In genomic region chr19:3547301-3547731, GRCh38 we compare ENCODE assay signal across 9 cellular contexts. TPM values are rescaled to one million over a fixed set of nuclear protein-coding genes. Genes with fewer than 3 reads are reported as not detected.
DNase-seq lines count a peak whose midpoint lies in the region; ATAC-seq, FAIRE-seq and TF ChIP-seq lines count a peak whose summit lies in the region.
"Had no signal": no experiment of that assay in that cellular context is flagged by ENCODE, and none has a peak within 500 bp of the region (broad histone marks: within the 10 kb centered on the region; RNA-seq: fewer than 3 reads in every experiment).

No MANE protein-coding gene starts in this region.

- no peak for TF ChIP-seq EP300 in GM12878 (IDR thresholded peaks at IDR 0.05; ENCODE audit: borderline replicate concordance in 1 of 2, control insufficient read depth in 1 of 2, low read depth in 2 of 2, low read length in 2 of 2)

- H3K36me3 ChIP-seq in CD8-positive, alpha-beta T cell (ENCODE audit: insufficient read depth, low read length), result peaks cover 12% of the 10 kb centered on the region
- H3K36me3 ChIP-seq in GM12878 (ENCODE audit: control insufficient read depth in 2 of 2, insufficient read depth in 2 of 2, low read length in 1 of 2), result peaks cover 2 to 9% of the 10 kb centered on the region in 2 experiments; a peak in 3 of 4 replicates

- TF ChIP-seq CTCF in CD8-positive, alpha-beta T cell (IDR thresholded peaks at IDR 0.05), result peak; percentile 52
- TF ChIP-seq CTCF in LNCaP clone FGC (IDR thresholded peaks at IDR 0.05; ENCODE audit: control insufficient read depth, extremely low read depth, insufficient read depth) (peak; percentile 39), GM12878 (IDR thresholded peaks at IDR 0.05 in 2 of 3, conservative IDR thresholded peaks at IDR 0.05 in 1 of 3; ENCODE audit: control insufficient read depth in 2 of 3, extremely low read depth in 1 of 3, insufficient read depth in 1 of 3, low read depth in 3 of 3, low read length in 3 of 3) (peak; percentile 30 to 71 (median 63)), neural crest cell (conservative IDR thresholded peaks at IDR 0.05) (peak; percentile 62)

- peak; percentile 31; the same call in 1 of the 2 replicates for TF ChIP-seq POLR2A in GM12878 (IDR thresholded peaks at IDR 0.05; ENCODE audit: low read depth, low read length)

- POLR2A ChIA-PET in CD8-positive, alpha-beta T cell (lab: Charles Lee), result no interaction called here
- POLR2A ChIA-PET in GM12878 (lab: Charles Lee), result no interaction called here

- no peak overlapping the region for H3K27ac Mint-ChIP-seq in CD8-positive, alpha-beta T cell
- no peak overlapping the region for H3K27ac Mint-ChIP-seq in neural crest cell (ENCODE audit: unreplicated experiment)
- no peak overlapping the region for H3K27ac Mint-ChIP-seq in activated T-helper 17 cell treated with anti-CD3 and anti-CD28 coated beads, Interleukin-2, amount 50 U/mL, for 72 hours
- H3K27ac Mint-ChIP-seq: T-cell had no signal

- H3K4me2 ChIP-seq in GM12878 (ENCODE audit: control insufficient read depth, insufficient read depth), result no peak overlapping the region

- H3K4me1 Mint-ChIP-seq in CD8-positive, alpha-beta T cell (ENCODE audit: low read depth), result peaks cover 15% of the 10 kb centered on the region
- H3K4me1 Mint-ChIP-seq in neural crest cell, result no peaks in the 10 kb centered on the region
- H3K4me1 Mint-ChIP-seq in activated T-helper 17 cell treated with anti-CD3 and anti-CD28 coated beads, Interleukin-2, amount 50 U/mL, for 72 hours, result peaks cover 10% of the 10 kb centered on the region

- WGBS in GM12878 (ENCODE audit: insufficient coverage, insufficient replicate concordance, low lambda C conversion rate, missing lambda C conversion rate), result 80% methylated on average over 15 of the region's 15 CpGs

- no peak overlapping the region for H2AFZ ChIP-seq in GM12878 (ENCODE audit: control insufficient read depth, low read depth, low read length)

- H3K9ac ChIP-seq in GM12878 (ENCODE audit: control insufficient read depth, insufficient read depth, low read length), result no peak overlapping the region

- no peaks in the 10 kb centered on the region for H4K20me1 ChIP-seq in GM12878 (ENCODE audit: control insufficient read depth, insufficient read depth)

- H3K9me3 ChIP-seq in CD8-positive, alpha-beta T cell (ENCODE audit: low read length), result no peaks in the 10 kb centered on the region
- no peaks in the 10 kb centered on the region for H3K9me3 ChIP-seq in GM12878 (replicated peaks; ENCODE audit: control insufficient read depth, insufficient read depth, low read length)

- peaks cover 37% of the 10 kb centered on the region for H3K36me3 Mint-ChIP-seq in CD8-positive, alpha-beta T cell
- H3K36me3 Mint-ChIP-seq in neural crest cell (ENCODE audit: low read depth), result no peaks in the 10 kb centered on the region
- peaks cover 18% of the 10 kb centered on the region for H3K36me3 Mint-ChIP-seq in activated T-helper 17 cell treated with anti-CD3 and anti-CD28 coated beads, Interleukin-2, amount 50 U/mL, for 72 hours (ENCODE audit: low read depth)

- peak; percentile 34 for ATAC-seq in CD8-positive, alpha-beta T cell
- ATAC-seq in GM12878 (peak; percentile 43), HG03354 (IDR thresholded peaks at IDR 0.05; ENCODE audit: poor library complexity, severe bottlenecking, unreplicated experiment) (no peak), HG02852 (IDR thresholded peaks at IDR 0.05; ENCODE audit: unreplicated experiment) (no peak)
- no peak for ATAC-seq in activated T-helper 17 cell treated with anti-CD3 and anti-CD28 coated beads, Interleukin-2, amount 50 U/mL, for 72 hours (replicated peaks)

- SMC1A ChIA-PET in GM12878 (lab: Charles Lee; ENCODE audit: uncharacterized antibody, unreplicated experiment), result no interaction called here

- TF ChIP-seq RAD21 in GM12878 (IDR thresholded peaks at IDR 0.05; ENCODE audit: insufficient read depth, low read depth, low read length), result no peak

- DNase-seq in CD8-positive, alpha-beta T cell, result peak in 3 of 7 experiments; percentile 13 to 35 (median 24)
- DNase-seq in LNCaP clone FGC (ENCODE audit: low read depth) (no peak), GM12878 (ENCODE audit: low read depth, low spot score) (no peak), neural crest cell (ENCODE audit: low read depth, low spot score) (no peak), NCI-H748 treated with DMSO at 0.1 percent for 48 hours (lab: John Stamatoyannopoulos, UW) (no peak)

- no peak overlapping the region for H3K4me3 Mint-ChIP-seq in CD8-positive, alpha-beta T cell
- H3K4me3 Mint-ChIP-seq in neural crest cell, result no peak overlapping the region
- H3K4me3 Mint-ChIP-seq in activated T-helper 17 cell treated with anti-CD3 and anti-CD28 coated beads, Interleukin-2, amount 50 U/mL, for 72 hours, result no peak overlapping the region
- H3K4me3 Mint-ChIP-seq: T-cell had no signal

- no peak for FAIRE-seq in GM12878 (lab: Jason Lieb, UNC)

- H3K27me3 ChIP-seq in CD8-positive, alpha-beta T cell (ENCODE audit: insufficient read depth, low read length), result no peaks in the 10 kb centered on the region
- no peaks in the 10 kb centered on the region for H3K27me3 ChIP-seq in GM12878 (replicated peaks in 1 of 2; ENCODE audit: control insufficient read depth in 2 of 2, insufficient read depth in 2 of 2, low read length in 1 of 2)

- no TSS peak for BruUV-seq in GM12878 (replicated peaks; lab: Mats Ljungman, UMichigan)

- in situ Hi-C loops in GM12878 (cut with MboI), result no loop called here

- H3K4me1 ChIP-seq in CD8-positive, alpha-beta T cell (ENCODE audit: insufficient read depth, low read length), result no peaks in the 10 kb centered on the region
- H3K4me1 ChIP-seq in GM12878 (ENCODE audit: control insufficient read depth, insufficient read depth, low read length), result no peaks in the 10 kb centered on the region; the same call in 1 of the 2 replicates

- H3K27me3 Mint-ChIP-seq in CD8-positive, alpha-beta T cell (ENCODE audit: low read depth), result no peaks in the 10 kb centered on the region
- peaks cover 4% of the 10 kb centered on the region for H3K27me3 Mint-ChIP-seq in neural crest cell (ENCODE audit: low read depth)
- H3K27me3 Mint-ChIP-seq in activated T-helper 17 cell treated with anti-CD3 and anti-CD28 coated beads, Interleukin-2, amount 50 U/mL, for 72 hours, result no peaks in the 10 kb centered on the region
- H3K27me3 Mint-ChIP-seq: T-cell had no signal

- intact Hi-C loops in CD8-positive, alpha-beta T cell (cut with DNase I, micrococcal nuclease), result loop anchor here (5.0 to 10.0 kb wide), 3 partner anchors 40 to 160 kb away; partner anchors contain the start of genes GIPC3 (in 2 of the 2), TJP3 (in 2 of the 2) and PIP5K1C (in 1 of the 2)
- intact Hi-C loops in GM12878 (cut with micrococcal nuclease; ENCODE audit: unreplicated experiment), result loop anchor here (5.0 kb wide), 1 partner anchor 160 kb away; the partner anchor contains the start of gene TJP3

- H3K9me3 Mint-ChIP-seq in CD8-positive, alpha-beta T cell, result no peaks in the 10 kb centered on the region
- H3K9me3 Mint-ChIP-seq in neural crest cell, result no peaks in the 10 kb centered on the region
- H3K9me3 Mint-ChIP-seq in activated T-helper 17 cell treated with anti-CD3 and anti-CD28 coated beads, Interleukin-2, amount 50 U/mL, for 72 hours, result no peaks in the 10 kb centered on the region
- H3K9me3 Mint-ChIP-seq: T-cell had no signal

- H3K79me2 ChIP-seq in GM12878 (ENCODE audit: control insufficient read depth, insufficient read depth, low read length), result no peaks in the 10 kb centered on the region; the same call in 1 of the 2 replicates

- H3K27ac ChIP-seq in CD8-positive, alpha-beta T cell (ENCODE audit: low read depth, low read length), result no peak overlapping the region
- no peak overlapping the region for H3K27ac ChIP-seq in GM12878 (ENCODE audit: control insufficient read depth, insufficient read depth)

- RAD21 ChIA-PET in GM12878 (lab: Charles Lee; ENCODE audit: unreplicated experiment), result no interaction called here

- H3K4me3 ChIP-seq in CD8-positive, alpha-beta T cell (ENCODE audit: low read depth, low read length), result no peak overlapping the region
- no peak overlapping the region for H3K4me3 ChIP-seq in LNCaP clone FGC (ENCODE audit: low read depth, low read length)
- H3K4me3 ChIP-seq in GM12878, result no peak overlapping the region

- CTCF ChIA-PET in CD8-positive, alpha-beta T cell (lab: Charles Lee), result interaction anchor here (1.2 to 4.4 kb wide), 5 partner anchors 8 to 38 kb away, joined by 3 to 43 read pairs (median 4); partner anchors contain the start of genes GIPC3 and MFSD12
- CTCF ChIA-PET in GM12878 (lab: Yijun Ruan, JAX), result interaction anchor here (1.0 to 1.6 kb wide), 3 partner anchors 9 to 70 kb away, joined by 3 to 4 read pairs (median 3); partner anchors contain the start of gene TEKTIP1

RNA-seq across cellular contexts. Expression of gene TEKTIP1, which starts 8.3 kb away (rescaled TPM):
- total RNA-seq in CD8-positive, alpha-beta T cell, result 1 to 10 TPM; 5.2 to 6.4 TPM
- total RNA-seq in GM12878 (2013; cell fraction: nucleolus; rRNA removed), result not detected in 2 replicates
- not detected in 2 replicates for total RNA-seq in GM12878 (2014; rRNA removed)
- total RNA-seq in GM12878 (2014; rRNA removed; fragmentation: Illumina TruSeq; extraction: Trizol), result not detected in 2 replicates
- 1.7 and 2.6 TPM in 2 replicates for total RNA-seq in GM12878 (2021)
- not detected for polyA plus RNA-seq in GM12878 (2011; ENCODE audit: low read depth)
- 0.18 TPM in 1 of 2 replicates, not detected in the other for polyA plus RNA-seq in GM12878 (2011; rRNA removed)
- 0.10 and 0.25 TPM in 2 replicates for polyA plus RNA-seq in GM12878 (2011; cell fraction: cytosol; rRNA removed)
- polyA plus RNA-seq in GM12878 (2011; cell fraction: nucleus; rRNA removed), result 5.2 and 5.7 TPM in 2 replicates
- 0.62 and 1.1 TPM in 2 replicates for polyA plus RNA-seq in GM12878 (2012)
- not detected in 2 replicates for polyA plus RNA-seq in GM12878 (2014; fragmentation: Illumina TruSeq; extraction: Trizol)
- not detected for polyA plus RNA-seq in GM12878 (2014; fragmentation: Nextera tagmentation; extraction: Ambion mirVana)
- polyA plus RNA-seq in GM12878 (2014; rRNA removed), result 0.69 and 1.1 TPM in 2 replicates
- polyA plus RNA-seq in GM12878 (2016; fragmentation: Nextera tagmentation; extraction: Ambion mirVana), result under 1 TPM; 0.45 to 0.60 TPM
- polyA minus RNA-seq in GM12878 (2011; rRNA and poly(A)+ RNA removed), result not detected in 2 replicates
- polyA minus RNA-seq in GM12878 (2011; cell fraction: cytosol; rRNA and poly(A)+ RNA removed), result not detected in 2 replicates
- polyA minus RNA-seq in GM12878 (2011; cell fraction: nucleus; rRNA and poly(A)+ RNA removed), result 0.77 TPM in 1 of 2 replicates, not detected in the other
- 1.1 and 2.0 TPM in 2 replicates for total RNA-seq in neural crest cell
- total RNA-seq in activated T-helper 17 cell treated with anti-CD3 and anti-CD28 coated beads, Interleukin-2, amount 50 U/mL, for 72 hours, result 1 to 10 TPM; 2.1 to 4.0 TPM

RNA-seq across cellular contexts. Expression of gene MFSD12, which starts 10.1 kb away (rescaled TPM):
- 10 to 100 TPM; 42.3 to 42.7 TPM for total RNA-seq in CD8-positive, alpha-beta T cell
- total RNA-seq in GM12878 (2013; cell fraction: nucleolus; rRNA removed), result 108 and 117 TPM in 2 replicates
- total RNA-seq in GM12878 (2014; rRNA removed) (49.1 and 50.5 TPM in 2 replicates), GM12878 (2014; rRNA removed; fragmentation: Illumina TruSeq; extraction: Trizol) (14.2 and 15.3 TPM in 2 replicates), GM12878 (2021) (56.3 and 65.9 TPM in 2 replicates), neural crest cell (72.7 and 79.1 TPM in 2 replicates)
- 6.7 TPM for polyA plus RNA-seq in GM12878 (2011; ENCODE audit: low read depth)
- polyA plus RNA-seq in GM12878 (2011; rRNA removed) (8.4 and 18.2 TPM in 2 replicates), GM12878 (2014; fragmentation: Illumina TruSeq; extraction: Trizol) (6.6 and 13.8 TPM in 2 replicates), GM12878 (2014; fragmentation: Nextera tagmentation; extraction: Ambion mirVana) (1 to 10 TPM in 1 of 2 experiments, under 1 TPM in 1; 0.58 to 1.9 TPM), GM12878 (2014; rRNA removed) (53.8 and 71.4 TPM in 2 replicates), GM12878 (2016; fragmentation: Nextera tagmentation; extraction: Ambion mirVana) (10 to 100 TPM in 1 of 2 experiments, 1 to 10 TPM in 1; 7.3 to 25.0 TPM)
- 24.8 and 37.2 TPM in 2 replicates for polyA plus RNA-seq in GM12878 (2011; cell fraction: cytosol; rRNA removed)
- 98.5 and 132 TPM in 2 replicates for polyA plus RNA-seq in GM12878 (2011; cell fraction: nucleus; rRNA removed)
- 28.8 and 29.4 TPM in 2 replicates for polyA plus RNA-seq in GM12878 (2012)
- polyA minus RNA-seq in GM12878 (2011; rRNA and poly(A)+ RNA removed), result 15.9 and 23.6 TPM in 2 replicates
- polyA minus RNA-seq in GM12878 (2011; cell fraction: cytosol; rRNA and poly(A)+ RNA removed), result 25.9 and 34.3 TPM in 2 replicates
- 17.0 and 35.6 TPM in 2 replicates for polyA minus RNA-seq in GM12878 (2011; cell fraction: nucleus; rRNA and poly(A)+ RNA removed)
- total RNA-seq in activated T-helper 17 cell treated with anti-CD3 and anti-CD28 coated beads, Interleukin-2, amount 50 U/mL, for 72 hours, result 10 to 100 TPM; 38.3 to 64.1 TPM

RNA-seq across cellular contexts. Expression of gene HMG20B, which starts 25.4 kb away (rescaled TPM):
- 10 to 100 TPM; 32.3 to 37.8 TPM for total RNA-seq in CD8-positive, alpha-beta T cell
- total RNA-seq in GM12878 (2013; cell fraction: nucleolus; rRNA removed), result 16.4 and 20.5 TPM in 2 replicates
- total RNA-seq in GM12878 (2014; rRNA removed), result 62.9 and 68.5 TPM in 2 replicates
- 21.8 and 22.5 TPM in 2 replicates for total RNA-seq in GM12878 (2014; rRNA removed; fragmentation: Illumina TruSeq; extraction: Trizol)
- 80.9 and 86.4 TPM in 2 replicates for total RNA-seq in GM12878 (2021)
- polyA plus RNA-seq in GM12878 (2011; ENCODE audit: low read depth), result 20.6 TPM
- 22.7 and 30.4 TPM in 2 replicates for polyA plus RNA-seq in GM12878 (2011; rRNA removed)
- polyA plus RNA-seq in GM12878 (2011; cell fraction: cytosol; rRNA removed), result 33.5 and 57.7 TPM in 2 replicates
- 106 and 137 TPM in 2 replicates for polyA plus RNA-seq in GM12878 (2011; cell fraction: nucleus; rRNA removed)
- polyA plus RNA-seq in GM12878 (2012), result 52.1 and 53.5 TPM in 2 replicates
- 7.8 and 12.9 TPM in 2 replicates for polyA plus RNA-seq in GM12878 (2014; fragmentation: Illumina TruSeq; extraction: Trizol)
- polyA plus RNA-seq in GM12878 (2014; fragmentation: Nextera tagmentation; extraction: Ambion mirVana), result 1 to 10 TPM in 1 of 2 experiments, under 1 TPM in 1; 0.37 to 1.8 TPM
- polyA plus RNA-seq in GM12878 (2014; rRNA removed), result 92.7 and 104 TPM in 2 replicates
- 10 to 100 TPM; 63.6 to 69.1 TPM for polyA plus RNA-seq in GM12878 (2016; fragmentation: Nextera tagmentation; extraction: Ambion mirVana)
- 4.9 and 10.6 TPM in 2 replicates for polyA minus RNA-seq in GM12878 (2011; rRNA and poly(A)+ RNA removed)
- polyA minus RNA-seq in GM12878 (2011; cell fraction: cytosol; rRNA and poly(A)+ RNA removed), result 21.8 and 28.1 TPM in 2 replicates
- 8.1 and 14.1 TPM in 2 replicates for polyA minus RNA-seq in GM12878 (2011; cell fraction: nucleus; rRNA and poly(A)+ RNA removed)
- 76.2 and 79.6 TPM in 2 replicates for total RNA-seq in neural crest cell
- 10 to 100 TPM; 40.0 to 52.3 TPM for total RNA-seq in activated T-helper 17 cell treated with anti-CD3 and anti-CD28 coated beads, Interleukin-2, amount 50 U/mL, for 72 hours

RNA-seq across cellular contexts. Expression of gene GIPC3, which starts 38.0 kb away (rescaled TPM):
- total RNA-seq in CD8-positive, alpha-beta T cell, result under 1 TPM; 0.19 to 0.49 TPM
- total RNA-seq in GM12878 (2013; cell fraction: nucleolus; rRNA removed), result not detected in 2 replicates
- total RNA-seq in GM12878 (2014; rRNA removed), result not detected in 2 replicates
- not detected in 2 replicates for total RNA-seq in GM12878 (2014; rRNA removed; fragmentation: Illumina TruSeq; extraction: Trizol)
- total RNA-seq in GM12878 (2021), result not detected in 2 replicates
- 0.07 TPM for polyA plus RNA-seq in GM12878 (2011; ENCODE audit: low read depth)
- polyA plus RNA-seq in GM12878 (2011; rRNA removed), result not detected in 2 replicates
- polyA plus RNA-seq in GM12878 (2011; cell fraction: cytosol; rRNA removed), result not detected in 2 replicates
- polyA plus RNA-seq in GM12878 (2011; cell fraction: nucleus; rRNA removed), result not detected in 2 replicates
- polyA plus RNA-seq in GM12878 (2012), result 0.08 and 0.13 TPM in 2 replicates
- polyA plus RNA-seq in GM12878 (2014; fragmentation: Illumina TruSeq; extraction: Trizol), result not detected in 2 replicates
- polyA plus RNA-seq in GM12878 (2014; fragmentation: Nextera tagmentation; extraction: Ambion mirVana), result not detected
- not detected in 2 replicates for polyA plus RNA-seq in GM12878 (2014; rRNA removed)
- not detected for polyA plus RNA-seq in GM12878 (2016; fragmentation: Nextera tagmentation; extraction: Ambion mirVana)
- polyA minus RNA-seq in GM12878 (2011; rRNA and poly(A)+ RNA removed), result not detected in 2 replicates
- polyA minus RNA-seq in GM12878 (2011; cell fraction: cytosol; rRNA and poly(A)+ RNA removed), result not detected in 2 replicates
- not detected in 2 replicates for polyA minus RNA-seq in GM12878 (2011; cell fraction: nucleus; rRNA and poly(A)+ RNA removed)
- total RNA-seq in neural crest cell, result 0.19 and 0.25 TPM in 2 replicates
- total RNA-seq in activated T-helper 17 cell treated with anti-CD3 and anti-CD28 coated beads, Interleukin-2, amount 50 U/mL, for 72 hours, result under 1 TPM; 0.32 to 0.42 TPM

RNA-seq across cellular contexts. Expression of gene FZR1, which starts 41.2 kb away (rescaled TPM):
- total RNA-seq in CD8-positive, alpha-beta T cell, result 100 to 1,000 TPM; 130 to 142 TPM
- 36.7 and 46.1 TPM in 2 replicates for total RNA-seq in GM12878 (2013; cell fraction: nucleolus; rRNA removed)
- total RNA-seq in GM12878 (2014; rRNA removed), result 30.6 and 35.1 TPM in 2 replicates
- total RNA-seq in GM12878 (2014; rRNA removed; fragmentation: Illumina TruSeq; extraction: Trizol), result 9.6 and 12.3 TPM in 2 replicates
- 42.8 and 44.2 TPM in 2 replicates for total RNA-seq in GM12878 (2021)
- 8.7 TPM for polyA plus RNA-seq in GM12878 (2011; ENCODE audit: low read depth)
- 13.0 and 28.1 TPM in 2 replicates for polyA plus RNA-seq in GM12878 (2011; rRNA removed)
- polyA plus RNA-seq in GM12878 (2011; cell fraction: cytosol; rRNA removed), result 28.1 and 37.0 TPM in 2 replicates
- 131 and 138 TPM in 2 replicates for polyA plus RNA-seq in GM12878 (2011; cell fraction: nucleus; rRNA removed)
- 25.6 and 34.9 TPM in 2 replicates for polyA plus RNA-seq in GM12878 (2012)
- polyA plus RNA-seq in GM12878 (2014; fragmentation: Illumina TruSeq; extraction: Trizol), result 2.2 and 15.4 TPM in 2 replicates
- polyA plus RNA-seq in GM12878 (2014; fragmentation: Nextera tagmentation; extraction: Ambion mirVana), result under 1 TPM; 0.11 to 0.55 TPM
- polyA plus RNA-seq in GM12878 (2014; rRNA removed), result 30.8 and 46.7 TPM in 2 replicates
- polyA plus RNA-seq in GM12878 (2016; fragmentation: Nextera tagmentation; extraction: Ambion mirVana), result 10 to 100 TPM; 33.5 to 36.2 TPM
- polyA minus RNA-seq in GM12878 (2011; rRNA and poly(A)+ RNA removed), result 17.0 and 37.1 TPM in 2 replicates
- 20.7 and 28.9 TPM in 2 replicates for polyA minus RNA-seq in GM12878 (2011; cell fraction: cytosol; rRNA and poly(A)+ RNA removed)
- polyA minus RNA-seq in GM12878 (2011; cell fraction: nucleus; rRNA and poly(A)+ RNA removed), result 23.3 and 26.6 TPM in 2 replicates
- total RNA-seq in neural crest cell, result 63.2 and 67.8 TPM in 2 replicates
- 10 to 100 TPM; 51.5 to 64.3 TPM for total RNA-seq in activated T-helper 17 cell treated with anti-CD3 and anti-CD28 coated beads, Interleukin-2, amount 50 U/mL, for 72 hours

Comparison
In these comparisons a context has a peak if more than half of its experiments do, and no peak if none do; other contexts are left out.
1. ATAC-seq: peak in CD8-positive, alpha-beta T cell (single experiment) and GM12878 (single experiment); none in HG03354 (single experiment), HG02852 (single experiment) and activated T-helper 17 cell treated with anti-CD3 and anti-CD28 coated beads, Interleukin-2, amount 50 U/mL, for 72 hours (single experiment).
2. Peak in every context shown above with its lines, with median percentiles within 50 percentile points of each other: CTCF ChIP-seq.